In genomic region chr7:155258233-155258575, GRCh38 we compare ENCODE assay signal across 9 cellular contexts. TPM values are rescaled to one million over a fixed set of nuclear protein-coding genes. Genes with fewer than 3 reads are reported as not detected.
A peak's percentile ranks its signal among the peaks of the same experiment; 100 is the strongest.
DNase-seq lines count a peak whose midpoint lies in the region; ATAC-seq and TF ChIP-seq lines count a peak whose summit lies in the region.
"Had no signal": no experiment of that assay in that cellular context is flagged by ENCODE, and none has a peak within 500 bp of the region (broad histone marks: within the 10 kb centered on the region; RNA-seq: fewer than 3 reads in every experiment).

No MANE protein-coding gene starts in this region.

- no peaks in the 10 kb centered on the region for H3K4me1 ChIP-seq in Peyer's patch
- H3K4me1 ChIP-seq in testis = peaks cover 33% of the 10 kb centered on the region

- TF ChIP-seq POLR2A in Peyer's patch (IDR thresholded peaks at IDR 0.05) = no peak
- TF ChIP-seq POLR2A in testis (IDR thresholded peaks at IDR 0.05) = no peak

- H3K9me3 ChIP-seq in Peyer's patch (no peaks in the 10 kb centered on the region), testis (no peaks in the 10 kb centered on the region)

- H3K27ac ChIP-seq in Peyer's patch (peak overlapping the region in 3 of 4 donors; percentile 26 to 51 (median 40)), testis (peak overlapping the region in 1 of 2 donors; percentile 61)

- 34 to 66% methylated on average over 3 of the region's 3 CpGs for WGBS in testis, 2 donors

- H3K36me3 ChIP-seq in Peyer's patch (no peaks in the 10 kb centered on the region), testis (ENCODE audit: low read depth, missing control alignments) (no peaks in the 10 kb centered on the region)

- ATAC-seq in GM21825 (IDR thresholded peaks at IDR 0.05; ENCODE audit: unreplicated experiment) (no peak), HG02870 (IDR thresholded peaks at IDR 0.05; ENCODE audit: unreplicated experiment) (no peak)

- intact Hi-C loops in testis (cut with DNase I; ENCODE audit: low total_unique reads) = no loop called here

- H3K27me3 ChIP-seq in Peyer's patch (no peaks in the 10 kb centered on the region), testis (no peaks in the 10 kb centered on the region)

- TF ChIP-seq CTCF in AG09309 (IDR thresholded peaks at IDR 0.05; ENCODE audit: control insufficient read depth, insufficient read depth, low read depth, low read length, missing control alignments) (no peak), Peyer's patch (IDR thresholded peaks at IDR 0.05) (no peak), testis (IDR thresholded peaks at IDR 0.05) (no peak)

- peak; percentile 84 for DNase-seq in AG09309 (ENCODE audit: low read depth)
- DNase-seq in Peyer's patch = no peak
- DNase-seq in epidermal melanocyte (ENCODE audit: insufficient read length, low spot score) = peak; percentile 51
- DNase-seq in non-pigmented ciliary epithelial cell (ENCODE audit: low read depth) = peak; percentile 31
- DNase-seq in testis = no peak
- DNase-seq in NCI-H446 (lab: John Stamatoyannopoulos, UW) = no peak
- DNase-seq: activated T-cell treated with anti-CD3 and anti-CD28 coated beads, Interleukin-2, amount 50 U/mL, for 24 hours had no signal

- H3K4me3 ChIP-seq in AG09309 (ENCODE audit: control insufficient read depth, low read depth, low read length) (no peak overlapping the region; the same call in 1 of the 2 replicates), Peyer's patch (no peak overlapping the region), testis (no peak overlapping the region)

RNA-seq across cellular contexts. Expression of gene INSIG1, which starts 39.5 kb away (rescaled TPM):
- total RNA-seq in Peyer's patch (100 to 1,000 TPM in 2 of 4 donors, 10 to 100 TPM in 2; 36.3 to 147 (median 100) TPM), testis (100 to 1,000 TPM in 1 of 2 donors, 10 to 100 TPM in 1; 89.7 to 118 TPM)
- 52.7 TPM for polyA plus RNA-seq in testis (ENCODE audit: insufficient read depth, low read depth, low replicate concordance)

Comparison
In these comparisons a context has a peak if more than half of its experiments do, and no peak if none do; other contexts are left out.
1. DNase-seq: peak in AG09309 (single experiment), epidermal melanocyte (single experiment) and non-pigmented ciliary epithelial cell (single experiment); none in Peyer's patch (0 of 3), testis (single experiment) and NCI-H446 (0 of 2).